In the genomic region with DNA sequence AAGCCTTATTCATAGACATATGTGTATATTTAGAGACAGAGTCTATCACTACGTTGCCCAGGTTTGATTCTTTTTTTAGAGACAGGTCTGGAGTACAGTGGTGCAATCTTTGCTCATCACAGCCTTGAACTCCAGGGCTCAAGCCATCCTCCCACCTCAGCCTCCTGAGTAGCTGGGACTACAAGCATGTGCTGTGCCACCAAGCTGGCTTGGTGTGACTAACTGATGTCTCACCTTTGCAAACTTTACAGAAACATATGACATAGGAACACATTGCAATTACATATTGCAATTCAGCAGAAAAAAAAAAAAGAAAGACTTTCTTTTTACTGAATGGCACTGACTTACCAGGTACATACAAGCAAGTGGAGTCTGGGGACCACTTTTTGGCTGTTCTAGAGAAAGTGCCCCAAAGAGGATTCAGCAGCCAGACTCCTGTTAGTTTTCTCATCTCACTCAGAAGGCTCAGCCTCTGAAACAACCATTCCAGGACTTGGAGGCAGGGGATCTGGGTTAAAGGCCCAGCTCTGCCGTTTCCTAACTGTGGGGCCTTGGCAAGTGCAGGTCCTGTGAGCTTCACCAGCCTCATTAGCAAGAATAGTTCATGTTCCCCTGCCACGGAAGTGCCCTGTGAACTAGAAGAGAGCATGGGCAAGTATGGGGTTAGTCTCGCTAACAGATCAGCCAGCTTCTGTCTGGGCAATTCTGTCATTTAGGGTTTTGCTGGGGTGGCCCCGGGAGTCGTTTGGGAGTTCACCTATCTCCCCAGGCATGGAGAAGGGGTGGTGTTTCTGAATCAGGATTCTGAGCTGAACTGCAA, we compare ENCODE assay signal across 8 cellular contexts. TPM values are rescaled to one million over a fixed set of nuclear protein-coding genes. Genes with fewer than 3 reads are reported as not detected.
DNase-seq lines count a peak whose midpoint lies in the region; ATAC-seq and TF ChIP-seq lines count a peak whose summit lies in the region.

No MANE protein-coding gene starts in this region.

- CTCF ChIA-PET in activated CD4-positive, alpha-beta T cell treated with anti-CD3 and anti-CD28 coated beads for 36 hours (lab: Charles Lee), result interaction anchor here (0.8 to 2.8 kb wide), 20 partner anchors 8 to 756 kb away, joined by 3 to 24 read pairs (median 4); a partner anchor contains a TSS

- no peaks in the 10 kb centered on the region for H3K36me3 ChIP-seq in left lung
- H3K36me3 ChIP-seq in thyroid gland, result no peaks in the 10 kb centered on the region

- H3K27ac ChIP-seq in left lung, result peak overlapping the region; percentile 45 to 68
- peak overlapping the region in 2 of 3 donors; percentile 18 to 57 for H3K27ac ChIP-seq in thyroid gland

- H3K4me3 Mint-ChIP-seq in activated CD4-positive, alpha-beta T cell treated with anti-CD3 and anti-CD28 coated beads for 36 hours, result peak overlapping the region; percentile 68
- H3K4me3 Mint-ChIP-seq in activated naive CD4-positive, alpha-beta T cell treated with anti-CD3 and anti-CD28 coated beads, Interleukin-2, amount 50 U/mL, for 24 hours, result peak overlapping the region; percentile 26

- intact Hi-C loops in activated CD4-positive, alpha-beta T cell treated with anti-CD3 and anti-CD28 coated beads for 36 hours (cut with DNase I, micrococcal nuclease), result loop anchor here (1.0 to 5.0 kb wide), 6 partner anchors 74 to 477 kb away; a partner anchor contains a TSS
- intact Hi-C loops in left lung (cut with DNase I), result no loop called here
- intact Hi-C loops in thyroid gland (cut with DNase I), result loop anchor here (10.0 kb wide), 1 partner anchor 169 kb away; a partner anchor contains a TSS

- no peaks in the 10 kb centered on the region for H3K9me3 ChIP-seq in left lung
- no peaks in the 10 kb centered on the region for H3K9me3 ChIP-seq in thyroid gland

- H3K27me3 ChIP-seq in left lung, result no peaks in the 10 kb centered on the region
- H3K27me3 ChIP-seq in thyroid gland, result no peaks in the 10 kb centered on the region

- no peaks in the 10 kb centered on the region for H3K27me3 Mint-ChIP-seq in activated CD4-positive, alpha-beta T cell treated with anti-CD3 and anti-CD28 coated beads for 36 hours
- no peaks in the 10 kb centered on the region for H3K27me3 Mint-ChIP-seq in activated naive CD4-positive, alpha-beta T cell treated with anti-CD3 and anti-CD28 coated beads, Interleukin-2, amount 50 U/mL, for 24 hours

- peak; percentile 69 for ATAC-seq in activated CD4-positive, alpha-beta T cell treated with anti-CD3 and anti-CD28 coated beads for 36 hours
- ATAC-seq in left lung, result no peak
- ATAC-seq in GM19023 (IDR thresholded peaks at IDR 0.05; ENCODE audit: unreplicated experiment), result no peak
- ATAC-seq in HG03439 (IDR thresholded peaks at IDR 0.05; ENCODE audit: unreplicated experiment), result no peak

- POLR2A ChIA-PET in activated CD4-positive, alpha-beta T cell treated with anti-CD3 and anti-CD28 coated beads for 36 hours (lab: Charles Lee), result interaction anchor here (0.7 to 1.9 kb wide), 3 partner anchors 9 to 487 kb away, joined by 3 to 5 read pairs (median 3); a partner anchor contains a TSS

- no peaks in the 10 kb centered on the region for H3K36me3 Mint-ChIP-seq in activated CD4-positive, alpha-beta T cell treated with anti-CD3 and anti-CD28 coated beads for 36 hours (ENCODE audit: low read depth)
- no peaks in the 10 kb centered on the region for H3K36me3 Mint-ChIP-seq in activated naive CD4-positive, alpha-beta T cell treated with anti-CD3 and anti-CD28 coated beads, Interleukin-2, amount 50 U/mL, for 24 hours

- TF ChIP-seq CTCF in left lung (IDR thresholded peaks at IDR 0.05) (no peak), thyroid gland (IDR thresholded peaks at IDR 0.05) (no peak)

- H3K9me3 Mint-ChIP-seq in activated CD4-positive, alpha-beta T cell treated with anti-CD3 and anti-CD28 coated beads for 36 hours (ENCODE audit: low read depth), result no peaks in the 10 kb centered on the region
- no peaks in the 10 kb centered on the region for H3K9me3 Mint-ChIP-seq in activated naive CD4-positive, alpha-beta T cell treated with anti-CD3 and anti-CD28 coated beads, Interleukin-2, amount 50 U/mL, for 24 hours

- H3K4me1 Mint-ChIP-seq in activated CD4-positive, alpha-beta T cell treated with anti-CD3 and anti-CD28 coated beads for 36 hours, result peaks cover 36% of the 10 kb centered on the region
- peaks cover 27% of the 10 kb centered on the region for H3K4me1 Mint-ChIP-seq in activated naive CD4-positive, alpha-beta T cell treated with anti-CD3 and anti-CD28 coated beads, Interleukin-2, amount 50 U/mL, for 24 hours

- WGBS in thyroid gland, 2 donors, result 40 to 46% methylated on average over 6 of the region's 6 CpGs

- peak; percentile 59 for DNase-seq in activated CD4-positive, alpha-beta T cell treated with anti-CD3 and anti-CD28 coated beads for 36 hours
- no peak for DNase-seq in activated CD4-positive, alpha-beta T cell treated with anti-CD3 and anti-CD28 coated beads, Interleukin-2, amount 50 U/mL, for 4 hours
- DNase-seq in left lung, result no peak
- no peak for DNase-seq in thyroid gland
- DNase-seq in dedifferentiated amniotic fluid mesenchymal stem cell (ENCODE audit: extremely low spot score), result no peak

- no peak for TF ChIP-seq POLR2A in thyroid gland (IDR thresholded peaks at IDR 0.05)

- H3K4me3 ChIP-seq in left lung, result peak overlapping the region in 1 of 2 donors; percentile 32
- no peak overlapping the region for H3K4me3 ChIP-seq in thyroid gland (replicated peaks in 1 of 3)

- H3K4me1 ChIP-seq in left lung (peaks cover 6 to 51% of the 10 kb centered on the region in 2 donors), thyroid gland (peaks cover 4 to 19% of the 10 kb centered on the region in 2 donors)

- peak overlapping the region; percentile 78 for H3K27ac Mint-ChIP-seq in activated CD4-positive, alpha-beta T cell treated with anti-CD3 and anti-CD28 coated beads for 36 hours
- peak overlapping the region; percentile 85 for H3K27ac Mint-ChIP-seq in activated naive CD4-positive, alpha-beta T cell treated with anti-CD3 and anti-CD28 coated beads, Interleukin-2, amount 50 U/mL, for 24 hours

RNA-seq across cellular contexts. Expression of a gene that starts 11.2 kb away (rescaled TPM):
- under 1 TPM; 0.11 to 0.21 TPM for total RNA-seq in activated CD4-positive, alpha-beta T cell treated with anti-CD3 and anti-CD28 coated beads for 36 hours
- total RNA-seq in left lung (10 to 100 TPM in 1 of 2 donors, 1 to 10 TPM in 1; 6.9 to 28.0 TPM), thyroid gland (1 to 10 TPM in 3 of 4 donors, under 1 TPM in 1; 0.89 to 1.4 (median 1.2) TPM)

Comparison
In these comparisons a context has a peak if more than half of its experiments do, and no peak if none do; other contexts are left out.
1. intact Hi-C loops: an anchor here in activated CD4-positive, alpha-beta T cell treated with anti-CD3 and anti-CD28 coated beads for 36 hours (1.0 to 5.0 kb wide) and thyroid gland (10.0 kb wide); none called in left lung.